Comparison of ENCODE assay signal across 1 cellular context in genomic region chr2:239269173-239269865, GRCh38.
TF ChIP-seq lines count a peak whose summit lies in the region.

No MANE protein-coding gene starts in this region.

TF ChIP-seq in GM23338, 12 proteins besides CTCF, POLR2A, EP300 and RAD21 (continued from another document):
- TF ChIP-seq REST (IDR thresholded peaks at IDR 0.05; ENCODE audit: unreplicated experiment) (no peak), CREB1 (CRISPR knock-in tag; IDR thresholded peaks at IDR 0.05; ENCODE audit: low read depth) (no peak), STAT1 (IDR thresholded peaks at IDR 0.05; ENCODE audit: unreplicated experiment) (no peak), EZH2 (IDR thresholded peaks at IDR 0.05; ENCODE audit: low read depth, unreplicated experiment) (no peak), ZNF114 (CRISPR knock-in tag; IDR thresholded peaks at IDR 0.05) (no peak), EZH2phosphoT487 (IDR thresholded peaks at IDR 0.05; ENCODE audit: unreplicated experiment) (no peak), ETS1 (IDR thresholded peaks at IDR 0.05) (no peak), JUNB (IDR thresholded peaks at IDR 0.05; ENCODE audit: unreplicated experiment) (no peak), ZNF462 (CRISPR knock-in tag; IDR thresholded peaks at IDR 0.05) (no peak)
